ENCODE assay signal across 8 cellular contexts in the genomic region with DNA sequence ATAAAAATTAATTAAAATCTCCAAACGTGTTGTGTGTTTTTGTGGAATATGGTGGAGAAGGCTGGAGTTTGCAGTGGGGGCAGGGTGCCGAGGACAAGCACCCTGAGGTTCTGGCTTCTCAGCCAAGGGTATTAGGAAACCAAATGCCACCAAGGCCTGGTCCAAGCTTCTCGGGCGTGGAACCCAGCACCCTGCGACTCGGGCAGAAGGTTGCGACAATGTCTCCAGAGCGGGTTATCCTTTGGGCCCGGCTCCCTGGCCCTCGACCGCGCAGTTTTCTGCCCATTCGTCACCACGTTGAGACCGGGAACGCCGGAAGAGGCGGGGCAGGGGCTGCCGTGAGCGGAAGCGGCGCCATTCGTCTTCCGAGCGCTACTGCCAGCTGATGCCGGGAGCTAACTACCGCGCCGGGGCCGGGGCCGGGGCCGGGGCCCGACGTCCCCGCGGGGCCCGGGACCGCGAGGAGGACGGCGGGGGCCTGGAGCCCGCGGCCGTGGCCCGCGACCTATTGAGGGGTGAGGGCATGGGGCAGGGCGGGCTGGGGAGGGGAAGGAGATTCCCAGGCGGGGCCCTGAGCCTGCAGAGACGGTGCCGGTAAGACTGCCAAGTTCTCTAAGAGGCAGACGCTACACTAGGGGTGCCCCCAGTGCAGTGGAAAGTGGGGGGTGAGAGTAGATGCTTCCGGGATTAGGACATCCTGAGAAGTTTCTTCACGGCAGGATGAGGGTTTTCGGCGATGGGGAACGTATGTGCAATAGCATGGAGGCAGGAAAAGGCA. TPM values are rescaled to one million over a fixed set of nuclear protein-coding genes. Genes with fewer than 3 reads are reported as not detected.
DNase-seq lines count a peak whose midpoint lies in the region; ATAC-seq and TF ChIP-seq lines count a peak whose summit lies in the region.

A gene with protein sequence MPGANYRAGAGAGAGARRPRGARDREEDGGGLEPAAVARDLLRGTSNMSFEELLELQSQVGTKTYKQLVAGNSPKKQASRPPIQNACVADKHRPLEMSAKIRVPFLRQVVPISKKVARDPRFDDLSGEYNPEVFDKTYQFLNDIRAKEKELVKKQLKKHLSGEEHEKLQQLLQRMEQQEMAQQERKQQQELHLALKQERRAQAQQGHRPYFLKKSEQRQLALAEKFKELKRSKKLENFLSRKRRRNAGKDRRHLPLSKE (plus strand): TSS at position 354 of the 778 bp plus-strand sequence. CDS start 32 bp downstream, at position 386.

- H3K79me2 ChIP-seq in MM.1S (ENCODE audit: low read length) (peaks cover 56% of the 10 kb centered on the region), parathyroid adenoma (peaks cover 10% of the 10 kb centered on the region)

- DNase-seq in DMS153 (lab: John Stamatoyannopoulos, UW): peak; percentile 21
- peak; percentile 76 for DNase-seq in MM.1S
- DNase-seq in SW 1271 (lab: John Stamatoyannopoulos, UW): peak; percentile 55 to 74
- DNase-seq in activated naive CD8-positive, alpha-beta T cell treated with anti-CD3 and anti-CD28 coated beads, Interleukin-2, amount 50 U/mL, for 16 hours (ENCODE audit: low read depth, low spot score): peak; percentile 47
- DNase-seq in Right ventricle myocardium superior: peak; percentile 92
- peak; percentile 75 to 78 for DNase-seq in thyroid gland

- H3K36me3 ChIP-seq in MM.1S (replicated peaks; ENCODE audit: insufficient read depth, low read length) (no peaks in the 10 kb centered on the region; the same call in 1 of the 2 replicates), parathyroid adenoma (ENCODE audit: control insufficient read depth, insufficient read depth, low read length) (no peaks in the 10 kb centered on the region), thyroid gland (peaks cover 20 to 24% of the 10 kb centered on the region in 2 donors)

- H2AFZ ChIP-seq in MM.1S (ENCODE audit: low read length) (peak within 1 kb of the TSS; percentile 93), parathyroid adenoma (peak within 1 kb of the TSS; percentile 89)

- WGBS in thyroid gland, 2 donors: 1 to 2% methylated on average over 10 to 15 of the region's 56 CpGs

- H3K27me3 ChIP-seq in MM.1S (replicated peaks; ENCODE audit: insufficient read depth, low read length) (no peaks in the 10 kb centered on the region), parathyroid adenoma (ENCODE audit: control insufficient read depth, insufficient read depth, low read length) (no peaks in the 10 kb centered on the region), thyroid gland (no peaks in the 10 kb centered on the region)

- TF ChIP-seq CTCF in MM.1S (IDR thresholded peaks at IDR 0.05; ENCODE audit: low read length): no peak
- no peak for TF ChIP-seq CTCF in parathyroid adenoma (IDR thresholded peaks at IDR 0.05)
- no peak for TF ChIP-seq CTCF in thyroid gland (IDR thresholded peaks at IDR 0.05)

- intact Hi-C loops in Right ventricle myocardium superior (cut with DNase I) (loop anchor here (5.0 kb wide), 1 partner anchor 36 kb away; a partner anchor contains a TSS), thyroid gland (cut with DNase I) (no loop called here)

- TF ChIP-seq POLR2A in thyroid gland (IDR thresholded peaks at IDR 0.05): peak in 1 of 2 donors; percentile 73

- no peaks in the 10 kb centered on the region for H4K20me1 ChIP-seq in MM.1S (ENCODE audit: insufficient read depth, low read length)

- H3K9me3 ChIP-seq in MM.1S (replicated peaks; ENCODE audit: insufficient read depth, low read length) (no peaks in the 10 kb centered on the region), parathyroid adenoma (ENCODE audit: control insufficient read depth, low read length) (no peaks in the 10 kb centered on the region), thyroid gland (no peaks in the 10 kb centered on the region)

- peaks cover 3% of the 10 kb centered on the region; the same call in 1 of the 2 replicates for H3F3A ChIP-seq in MM.1S (ENCODE audit: insufficient read depth, low read length)

- H3K4me1 ChIP-seq in MM.1S (ENCODE audit: low read length): peaks cover 7% of the 10 kb centered on the region; the same call in 1 of the 2 replicates
- H3K4me1 ChIP-seq in parathyroid adenoma: peaks cover 17% of the 10 kb centered on the region
- H3K4me1 ChIP-seq in thyroid gland: peaks cover 19 to 29% of the 10 kb centered on the region in 2 donors

- H3K4me2 ChIP-seq in MM.1S (ENCODE audit: low read depth, low read length): peak within 1 kb of the TSS; percentile 95
- peak within 1 kb of the TSS; percentile 94 for H3K4me2 ChIP-seq in parathyroid adenoma (ENCODE audit: low read length)

- H3K27ac ChIP-seq in MM.1S (ENCODE audit: low read length) (peak within 1 kb of the TSS; percentile 69), parathyroid adenoma (peak within 1 kb of the TSS; percentile 83), thyroid gland (peak within 1 kb of the TSS; percentile 71 to 91 (median 72))

- ATAC-seq in GM21786 (IDR thresholded peaks at IDR 0.05; ENCODE audit: unreplicated experiment) (peak; percentile 79), Right ventricle myocardium superior (ENCODE audit: poor library complexity) (peak; percentile 84)

- H3K9ac ChIP-seq in MM.1S (ENCODE audit: low read length): peak within 1 kb of the TSS; percentile 84
- H3K9ac ChIP-seq in parathyroid adenoma: peak within 1 kb of the TSS; percentile 6

- no peaks in the 10 kb centered on the region for H3K9me2 ChIP-seq in MM.1S (replicated peaks; ENCODE audit: insufficient read depth, low read length)

- H3K4me3 ChIP-seq in MM.1S (ENCODE audit: low read length): peak within 1 kb of the TSS; percentile 98
- peak within 1 kb of the TSS; percentile 90 for H3K4me3 ChIP-seq in parathyroid adenoma (ENCODE audit: low read depth, low read length)
- H3K4me3 ChIP-seq in thyroid gland (replicated peaks in 1 of 3): peak within 1 kb of the TSS; percentile 78 to 96 (median 83)

RNA-seq across cellular contexts. Expression of the gene that starts here (rescaled TPM):
- total RNA-seq in Right ventricle myocardium superior: 22.9 TPM
- 10 to 100 TPM; 41.5 to 68.5 (median 56.7) TPM for total RNA-seq in thyroid gland

Comparison
In these comparisons a context has a peak if more than half of its experiments do, and no peak if none do; other contexts are left out.
1. Peak in every context shown above with its lines: DNase-seq, ATAC-seq, H3K4me3 ChIP-seq and H3K27ac ChIP-seq.
2. DNase-seq: peak in every context shown above with its lines; median percentile 92 in Right ventricle myocardium superior; 76 in thyroid gland; 76 in MM.1S; 64 in SW 1271; 47 in activated naive CD8-positive, alpha-beta T cell treated with anti-CD3 and anti-CD28 coated beads, Interleukin-2, amount 50 U/mL, for 16 hours; 21 in DMS153.